In the genomic region with DNA sequence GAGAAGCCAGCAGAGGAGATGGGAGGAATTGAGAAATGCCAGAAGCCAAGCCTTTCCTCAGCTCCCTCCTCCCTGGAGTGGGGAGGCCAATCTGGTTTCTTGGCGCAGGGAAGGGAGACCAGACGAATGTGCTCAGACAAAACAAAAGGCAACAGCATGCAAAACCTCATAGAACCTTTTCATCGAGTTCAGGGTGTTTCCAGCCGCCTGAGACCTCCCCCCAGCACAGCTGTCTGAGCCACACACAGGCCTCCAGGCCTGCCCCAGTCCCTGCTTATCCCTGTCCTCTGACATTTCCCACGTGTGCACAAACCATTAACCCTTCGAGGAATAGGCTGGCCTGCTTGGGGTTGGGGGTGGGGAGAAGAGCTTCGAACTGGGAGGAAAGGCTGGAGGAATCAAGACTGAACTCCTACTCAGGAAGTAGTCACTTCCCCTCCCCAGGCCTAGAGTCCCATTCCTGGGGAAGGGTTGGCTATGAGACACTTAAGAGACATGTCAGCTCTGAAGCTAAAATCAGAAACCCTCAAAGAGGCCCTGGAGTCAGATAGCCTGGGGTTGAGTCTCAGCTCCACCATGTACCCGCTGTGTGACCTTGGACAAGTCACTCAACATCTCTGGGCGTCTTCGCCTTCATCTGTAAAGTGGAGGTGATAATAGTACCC, we compare ENCODE assay signal across 11 cellular contexts. TPM values are rescaled to one million over a fixed set of nuclear protein-coding genes. Genes with fewer than 3 reads are reported as not detected.
A peak's percentile ranks its signal among the peaks of the same experiment; 100 is the strongest.
DNase-seq lines count a peak whose midpoint lies in the region; ATAC-seq and TF ChIP-seq lines count a peak whose summit lies in the region.
"Had no signal": no experiment of that assay in that cellular context is flagged by ENCODE, and none has a peak within 500 bp of the region (broad histone marks: within the 10 kb centered on the region; RNA-seq: fewer than 3 reads in every experiment).

No MANE protein-coding gene starts in this region.

- H3K27ac ChIP-seq in AG04450 (ENCODE audit: low read depth, low read length) (peak overlapping the region; percentile 93), PC-3 (ENCODE audit: low read length) (peak overlapping the region; percentile 89), fibroblast of lung (ENCODE audit: insufficient read depth, low read length) (peak overlapping the region; percentile 95)

- no peaks in the 10 kb centered on the region for H3K27me3 ChIP-seq in AG04450 (ENCODE audit: control insufficient read depth, insufficient read depth, low read length)
- no peaks in the 10 kb centered on the region for H3K27me3 ChIP-seq in PC-3 (ENCODE audit: low read length)
- no peaks in the 10 kb centered on the region for H3K27me3 ChIP-seq in fibroblast of lung (ENCODE audit: control insufficient read depth, insufficient read depth, low read length)
- H3K27me3 ChIP-seq in HAP-1 (ENCODE audit: low read depth): no peaks in the 10 kb centered on the region

- H3K4me1 Mint-ChIP-seq in neural crest cell: peaks cover 13% of the 10 kb centered on the region
- H3K4me1 Mint-ChIP-seq: stimulated activated effector memory CD8-positive, alpha-beta T cell treated with anti-CD3 and anti-CD28 coated beads, Interleukin-12 subunit alpha, Interleukin-12 subunit beta, amount 100 ng/mL, for 72 hours had no signal

- CTCF ChIA-PET in AG04450 (lab: Charles Lee) (interaction anchor here (0.6 to 3.1 kb wide), 7 partner anchors 11 to 1244 kb away, joined by 3 to 9 read pairs (median 3); no protein-coding TSS in a partner anchor), PC-3 (lab: Charles Lee) (no interaction called here)

- H3K9me3 ChIP-seq in AG04450 (ENCODE audit: control insufficient read depth, insufficient read depth, low read length): no peaks in the 10 kb centered on the region; the same call in 1 of the 2 replicates
- no peaks in the 10 kb centered on the region for H3K9me3 ChIP-seq in PC-3 (ENCODE audit: low read length)
- H3K9me3 ChIP-seq in fibroblast of lung (ENCODE audit: control insufficient read depth, insufficient read depth, low read depth, low read length): no peaks in the 10 kb centered on the region
- no peaks in the 10 kb centered on the region for H3K9me3 ChIP-seq in HAP-1

- H3K4me3 ChIP-seq in AG04450 (ENCODE audit: low read depth, low read length): peak overlapping the region; percentile 59
- peak overlapping the region; percentile 94 for H3K4me3 ChIP-seq in PC-3 (ENCODE audit: low read length)
- H3K4me3 ChIP-seq in fibroblast of lung (replicated peaks in 1 of 4; ENCODE audit: control extremely low read depth in 1 of 4, insufficient read depth in 1 of 4, low read depth in 3 of 4, low read length in 4 of 4): peak overlapping the region; percentile 29 to 89 (median 54)
- no peak overlapping the region for H3K4me3 ChIP-seq in HAP-1

- BruUV-seq in PC-3 (replicated peaks; lab: Mats Ljungman, UMichigan): no TSS peak

- peaks cover 98% of the 10 kb centered on the region for H3K27me3 Mint-ChIP-seq in neural crest cell (ENCODE audit: low read depth)

- TF ChIP-seq CTCF in AG04450 (IDR thresholded peaks at IDR 0.05; ENCODE audit: low read depth, low read length) (no peak), PC-3 (conservative IDR thresholded peaks at IDR 0.05; ENCODE audit: low read depth, low read length) (no peak), fibroblast of lung (conservative IDR thresholded peaks at IDR 0.05 in 1 of 2, IDR thresholded peaks at IDR 0.05 in 1 of 2; ENCODE audit: low read depth in 1 of 2, low read length in 2 of 2) (no peak), neural crest cell (conservative IDR thresholded peaks at IDR 0.05) (no peak)

- H3K4me3 Mint-ChIP-seq in neural crest cell: peak overlapping the region; percentile 41
- H3K4me3 Mint-ChIP-seq: stimulated activated effector memory CD8-positive, alpha-beta T cell treated with anti-CD3 and anti-CD28 coated beads, Interleukin-12 subunit alpha, Interleukin-12 subunit beta, amount 100 ng/mL, for 72 hours had no signal

- ATAC-seq in PC-3: peak; percentile 4
- ATAC-seq in HG03196 (IDR thresholded peaks at IDR 0.05; ENCODE audit: unreplicated experiment): no peak
- no peak for ATAC-seq in HG03159 (IDR thresholded peaks at IDR 0.05; ENCODE audit: unreplicated experiment)
- no peak for ATAC-seq in HG03097 (IDR thresholded peaks at IDR 0.05; ENCODE audit: low FRiP score, unreplicated experiment)
- ATAC-seq: stimulated activated effector memory CD8-positive, alpha-beta T cell treated with anti-CD3 and anti-CD28 coated beads, Interleukin-12 subunit alpha, Interleukin-12 subunit beta, amount 100 ng/mL, for 72 hours had no signal

- peaks cover 23% of the 10 kb centered on the region for H3F3A ChIP-seq in PC-3 (ENCODE audit: low read length, unreplicated experiment)

- H3K9ac ChIP-seq in PC-3 (ENCODE audit: low read length): peak overlapping the region; percentile 83
- no peak overlapping the region for H3K9ac ChIP-seq in fibroblast of lung (ENCODE audit: insufficient read depth, low read length)

- H3K9me2 ChIP-seq in PC-3 (replicated peaks; ENCODE audit: low read length): no peaks in the 10 kb centered on the region

- H3K36me3 ChIP-seq in PC-3 (ENCODE audit: low read depth, low read length): peaks cover 36% of the 10 kb centered on the region
- peaks cover 16% of the 10 kb centered on the region for H3K36me3 ChIP-seq in fibroblast of lung (ENCODE audit: control insufficient read depth, insufficient read depth, low read length)
- peaks cover 41% of the 10 kb centered on the region for H3K36me3 ChIP-seq in HAP-1 (replicated peaks)

- intact Hi-C loops in PC-3 (cut with micrococcal nuclease): no loop called here

- H2AFZ ChIP-seq in PC-3 (ENCODE audit: low read length): no peak overlapping the region
- H2AFZ ChIP-seq in fibroblast of lung (ENCODE audit: low read length): no peak overlapping the region

- peaks cover 3% of the 10 kb centered on the region for H3K36me3 Mint-ChIP-seq in neural crest cell (ENCODE audit: low read depth)
- H3K36me3 Mint-ChIP-seq: CD14-positive monocyte; stimulated activated effector memory CD8-positive, alpha-beta T cell treated with anti-CD3 and anti-CD28 coated beads, Interleukin-12 subunit alpha, Interleukin-12 subunit beta, amount 100 ng/mL, for 72 hours had no signal

- H4K20me1 ChIP-seq in PC-3 (ENCODE audit: low read length): peaks cover 3% of the 10 kb centered on the region; the same call in 1 of the 2 replicates
- H4K20me1 ChIP-seq in fibroblast of lung (ENCODE audit: control insufficient read depth, extremely low read depth, insufficient read depth, low read length): no peaks in the 10 kb centered on the region

- POLR2A ChIA-PET in AG04450 (lab: Yijun Ruan, JAX): interaction anchor here (0.5 to 6.6 kb wide), 10 partner anchors 11 to 1603 kb away, joined by 3 to 138 read pairs (median 5); partner anchors contain the start of gene TBX3
- POLR2A ChIA-PET in PC-3 (lab: Charles Lee; ENCODE audit: unreplicated experiment): interaction anchor here (0.6 to 2.6 kb wide), 3 partner anchors 11 to 1081 kb away, joined by 3 to 41 read pairs (median 5); partner anchors contain the start of gene TBX3

- peak overlapping the region; percentile 92 for H3K4me2 ChIP-seq in PC-3 (ENCODE audit: low read length)
- peak overlapping the region; percentile 89 for H3K4me2 ChIP-seq in fibroblast of lung (ENCODE audit: extremely low read depth, insufficient read depth, low read length)

- H3K79me2 ChIP-seq in PC-3 (ENCODE audit: low read length) (peaks cover 92% of the 10 kb centered on the region), fibroblast of lung (ENCODE audit: control insufficient read depth, insufficient read depth, low read length) (peaks cover 89% of the 10 kb centered on the region)

- DNase-seq in AG04450 (ENCODE audit: low read depth, low spot score) (peak; percentile 87), PC-3 (peak; percentile 89), fibroblast of lung (ENCODE audit: low read depth in 2 of 2) (peak; percentile 83 to 98), neural crest cell (ENCODE audit: low read depth, low spot score) (no peak), HAP-1 (ENCODE audit: low spot score in 2 of 2) (no peak)
- DNase-seq: activated gamma-delta T cell treated with Interleukin-2 at 50 U/mL for 16 hours had no signal

- no peaks in the 10 kb centered on the region for H3K9me3 Mint-ChIP-seq in neural crest cell
- H3K9me3 Mint-ChIP-seq: stimulated activated effector memory CD8-positive, alpha-beta T cell treated with anti-CD3 and anti-CD28 coated beads, Interleukin-12 subunit alpha, Interleukin-12 subunit beta, amount 100 ng/mL, for 72 hours had no signal

- in situ Hi-C loops in HAP-1 (cut with MboI; ENCODE audit: low sequenced_read_pairs): no loop called here

- H3K27ac Mint-ChIP-seq in neural crest cell (ENCODE audit: unreplicated experiment): no peak overlapping the region
- H3K27ac Mint-ChIP-seq: CD14-positive monocyte; stimulated activated effector memory CD8-positive, alpha-beta T cell treated with anti-CD3 and anti-CD28 coated beads, Interleukin-12 subunit alpha, Interleukin-12 subunit beta, amount 100 ng/mL, for 72 hours had no signal

- H3K4me1 ChIP-seq in PC-3 (ENCODE audit: insufficient read depth, low read length): peaks cover 91% of the 10 kb centered on the region
- peaks cover 31% of the 10 kb centered on the region for H3K4me1 ChIP-seq in fibroblast of lung (ENCODE audit: control insufficient read depth, extremely low read depth, insufficient read depth, low read length)
- 0 out of 2 replicates have a peak, but pooled peaks cover 3% of the 10 kb centered on the region for H3K4me1 ChIP-seq in HAP-1

RNA-seq across cellular contexts. Expression of gene TBX3, which starts 10.7 kb away (rescaled TPM):
- polyA plus RNA-seq in AG04450 (2011; rRNA removed) (42.2 and 54.8 TPM in 2 replicates), fibroblast of lung (19.9 and 33.0 TPM in 2 replicates)
- polyA minus RNA-seq in AG04450 (2011; rRNA and poly(A)+ RNA removed): 73.0 and 74.6 TPM in 2 replicates
- total RNA-seq in PC-3 (2014; rRNA removed) (89.4 and 123 TPM in 2 replicates), fibroblast of lung (39.5 and 66.4 TPM in 2 replicates), neural crest cell (0.91 and 0.96 TPM in 2 replicates)
- 20.4 and 31.2 TPM in 2 replicates for polyA plus RNA-seq in fibroblast of lung (2012)
- polyA minus RNA-seq in fibroblast of lung (ENCODE audit: low replicate concordance): 14.4 and 23.9 TPM in 2 replicates

Comparison
In these comparisons a context has a peak if more than half of its experiments do, and no peak if none do; other contexts are left out.
1. DNase-seq: peak in AG04450 (single experiment), PC-3 (single experiment) and fibroblast of lung (2 of 2); none in neural crest cell (single experiment) and HAP-1 (0 of 2).
2. RNA of gene TBX3, which starts 10.7 kb away (total RNA-seq): 89.4 to 123 TPM in PC-3 and 39.5 to 66.4 TPM in fibroblast of lung; 0.91 to 0.96 TPM in neural crest cell; every median in the first group is over 10 times any median in the second.
3. Peak in every context shown above with its lines, with median percentiles within 50 percentile points of each other: H3K27ac ChIP-seq.